1 cellular context compared by ENCODE assay signal in genomic region chr6:145904878-145905277, GRCh38.
TF ChIP-seq lines count a peak whose summit lies in the region.

No MANE protein-coding gene starts in this region.

TF ChIP-seq in GM12878, 131 proteins besides CTCF, POLR2A, EP300 and RAD21 (continued from another document):
- no peak for TF ChIP-seq ZBTB40 (IDR thresholded peaks at IDR 0.05; ENCODE audit: borderline replicate concordance)
- TF ChIP-seq BMI1 (IDR thresholded peaks at IDR 0.05; ENCODE audit: borderline replicate concordance), result no peak
- TF ChIP-seq SIX5 (IDR thresholded peaks at IDR 0.05; ENCODE audit: low read depth, low read length, severe bottlenecking), result no peak
- no peak for TF ChIP-seq CHD1 (IDR thresholded peaks at IDR 0.05; ENCODE audit: low read depth, low read length)
- TF ChIP-seq NR2F1 (conservative IDR thresholded peaks at IDR 0.05), result no peak
- no peak for TF ChIP-seq FOS (IDR thresholded peaks at IDR 0.05; ENCODE audit: borderline replicate concordance, extremely low read depth, insufficient read length)
- no peak for TF ChIP-seq MEF2A (IDR thresholded peaks at IDR 0.05; ENCODE audit: insufficient read depth, low read depth, low read length)
